ENCODE assay signal across 1 cellular context in the genomic region with DNA sequence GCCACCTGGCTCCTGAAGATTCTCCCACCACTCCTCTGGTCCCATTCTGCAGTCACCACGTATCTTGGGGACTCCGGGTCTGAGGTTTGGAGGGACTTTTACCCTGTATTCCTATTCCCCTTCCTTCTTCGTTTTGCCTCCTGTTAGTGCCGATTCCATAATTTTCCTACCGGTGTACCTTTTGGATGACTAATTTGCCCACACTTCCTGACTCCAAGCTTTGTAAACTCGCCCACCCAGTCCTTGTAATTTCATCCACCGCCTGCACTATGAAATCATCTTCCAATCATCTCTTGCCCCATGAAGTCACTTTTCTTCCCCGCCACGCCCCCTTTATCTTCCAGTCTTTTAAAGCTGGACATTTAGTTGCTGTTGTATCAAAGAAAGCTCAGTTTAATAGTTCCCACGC.
TF ChIP-seq lines count a peak whose summit lies in the region.

No MANE protein-coding gene starts in this region.

TF ChIP-seq in GM23338, 12 proteins besides CTCF, POLR2A, EP300 and RAD21 (continued from another document):
- TF ChIP-seq ZNF462 (CRISPR knock-in tag; IDR thresholded peaks at IDR 0.05), result no peak
- TF ChIP-seq EZH2phosphoT487 (IDR thresholded peaks at IDR 0.05; ENCODE audit: unreplicated experiment), result no peak
- TF ChIP-seq EZH2 (IDR thresholded peaks at IDR 0.05; ENCODE audit: low read depth, unreplicated experiment), result no peak
- TF ChIP-seq, protein P1, sequence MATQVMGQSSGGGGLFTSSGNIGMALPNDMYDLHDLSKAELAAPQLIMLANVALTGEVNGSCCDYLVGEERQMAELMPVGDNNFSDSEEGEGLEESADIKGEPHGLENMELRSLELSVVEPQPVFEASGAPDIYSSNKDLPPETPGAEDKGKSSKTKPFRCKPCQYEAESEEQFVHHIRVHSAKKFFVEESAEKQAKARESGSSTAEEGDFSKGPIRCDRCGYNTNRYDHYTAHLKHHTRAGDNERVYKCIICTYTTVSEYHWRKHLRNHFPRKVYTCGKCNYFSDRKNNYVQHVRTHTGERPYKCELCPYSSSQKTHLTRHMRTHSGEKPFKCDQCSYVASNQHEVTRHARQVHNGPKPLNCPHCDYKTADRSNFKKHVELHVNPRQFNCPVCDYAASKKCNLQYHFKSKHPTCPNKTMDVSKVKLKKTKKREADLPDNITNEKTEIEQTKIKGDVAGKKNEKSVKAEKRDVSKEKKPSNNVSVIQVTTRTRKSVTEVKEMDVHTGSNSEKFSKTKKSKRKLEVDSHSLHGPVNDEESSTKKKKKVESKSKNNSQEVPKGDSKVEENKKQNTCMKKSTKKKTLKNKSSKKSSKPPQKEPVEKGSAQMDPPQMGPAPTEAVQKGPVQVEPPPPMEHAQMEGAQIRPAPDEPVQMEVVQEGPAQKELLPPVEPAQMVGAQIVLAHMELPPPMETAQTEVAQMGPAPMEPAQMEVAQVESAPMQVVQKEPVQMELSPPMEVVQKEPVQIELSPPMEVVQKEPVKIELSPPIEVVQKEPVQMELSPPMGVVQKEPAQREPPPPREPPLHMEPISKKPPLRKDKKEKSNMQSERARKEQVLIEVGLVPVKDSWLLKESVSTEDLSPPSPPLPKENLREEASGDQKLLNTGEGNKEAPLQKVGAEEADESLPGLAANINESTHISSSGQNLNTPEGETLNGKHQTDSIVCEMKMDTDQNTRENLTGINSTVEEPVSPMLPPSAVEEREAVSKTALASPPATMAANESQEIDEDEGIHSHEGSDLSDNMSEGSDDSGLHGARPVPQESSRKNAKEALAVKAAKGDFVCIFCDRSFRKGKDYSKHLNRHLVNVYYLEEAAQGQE (IDR thresholded peaks at IDR 0.05; ENCODE audit: unreplicated experiment), result no peak
- no peak for TF ChIP-seq ETS1 (IDR thresholded peaks at IDR 0.05)
